Comparison of ENCODE assay signal across 28 cellular contexts in the genomic region with DNA sequence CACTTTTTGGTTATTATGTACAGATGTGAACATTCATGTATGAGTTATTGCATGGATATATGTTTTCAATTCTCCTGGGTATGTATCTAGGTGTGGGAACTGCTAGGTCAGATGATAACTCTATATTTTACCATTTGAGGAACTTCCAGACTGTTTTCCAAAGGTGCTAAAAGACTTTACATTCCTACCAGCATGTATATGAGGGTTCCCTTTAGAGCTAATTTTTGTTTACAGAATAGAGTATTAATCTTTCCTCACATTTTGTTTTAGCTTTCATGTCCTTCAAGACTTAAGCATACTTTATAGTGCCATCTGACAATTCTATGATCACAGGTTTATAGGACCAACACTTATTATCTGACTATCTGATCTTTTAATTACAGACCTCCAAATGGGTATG.
"Had no signal": no experiment of that assay in that cellular context is flagged by ENCODE, and none has a peak within 500 bp of the region (broad histone marks: within the 10 kb centered on the region; RNA-seq: fewer than 3 reads in every experiment).

No MANE protein-coding gene starts in this region.

- H3K4me3 Mint-ChIP-seq: activated CD4-positive, alpha-beta memory T cell treated with anti-CD3 and anti-CD28 coated beads, Interleukin-2, amount 10 ng/mL, durations not matched to agents 7 days and 5 days; activated CD4-positive, alpha-beta T cell treated with anti-CD3 and anti-CD28 coated beads, Interleukin-2, amount 10 ng/mL, durations not matched to agents 7 days and 5 days; activated naive CD4-positive, alpha-beta T cell treated with anti-CD3 and anti-CD28 coated beads, Interleukin-2, amount 10 ng/mL, durations not matched to agents 7 days and 5 days; activated naive CD8-positive, alpha-beta T cell treated with anti-CD3 and anti-CD28 coated beads, Interleukin-2, amount 10 ng/mL, durations not matched to agents 7 days and 5 days; activated T-cell treated with anti-CD3 and anti-CD28 coated beads, Interleukin-2, amount 50 U/mL, for 24 hours; activated T-cell treated with anti-CD3 and anti-CD28 coated beads, Interleukin-2, amount 50 U/mL, for 72 hours; brain had no signal

- H3K4me1 Mint-ChIP-seq: activated CD4-positive, alpha-beta memory T cell treated with anti-CD3 and anti-CD28 coated beads, Interleukin-2, amount 10 ng/mL, durations not matched to agents 7 days and 5 days; activated CD4-positive, alpha-beta T cell treated with anti-CD3 and anti-CD28 coated beads, Interleukin-2, amount 10 ng/mL, durations not matched to agents 7 days and 5 days; activated naive CD4-positive, alpha-beta T cell treated with anti-CD3 and anti-CD28 coated beads, Interleukin-2, amount 10 ng/mL, durations not matched to agents 7 days and 5 days; activated naive CD8-positive, alpha-beta T cell treated with anti-CD3 and anti-CD28 coated beads, Interleukin-2, amount 10 ng/mL, durations not matched to agents 7 days and 5 days; brain had no signal

- H3K27me3 Mint-ChIP-seq: activated CD4-positive, alpha-beta memory T cell treated with anti-CD3 and anti-CD28 coated beads, Interleukin-2, amount 10 ng/mL, durations not matched to agents 7 days and 5 days; activated CD4-positive, alpha-beta T cell treated with anti-CD3 and anti-CD28 coated beads, Interleukin-2, amount 10 ng/mL, durations not matched to agents 7 days and 5 days; activated naive CD4-positive, alpha-beta T cell treated with anti-CD3 and anti-CD28 coated beads, Interleukin-2, amount 10 ng/mL, durations not matched to agents 7 days and 5 days; activated naive CD8-positive, alpha-beta T cell treated with anti-CD3 and anti-CD28 coated beads, Interleukin-2, amount 10 ng/mL, durations not matched to agents 7 days and 5 days; activated T-cell treated with anti-CD3 and anti-CD28 coated beads, Interleukin-2, amount 50 U/mL, for 24 hours; brain had no signal

- H3K27ac Mint-ChIP-seq: activated CD4-positive, alpha-beta memory T cell treated with anti-CD3 and anti-CD28 coated beads, Interleukin-2, amount 10 ng/mL, durations not matched to agents 7 days and 5 days; activated CD4-positive, alpha-beta T cell treated with anti-CD3 and anti-CD28 coated beads, Interleukin-2, amount 10 ng/mL, durations not matched to agents 7 days and 5 days; activated naive CD4-positive, alpha-beta T cell treated with anti-CD3 and anti-CD28 coated beads, Interleukin-2, amount 10 ng/mL, durations not matched to agents 7 days and 5 days; activated naive CD8-positive, alpha-beta T cell treated with anti-CD3 and anti-CD28 coated beads, Interleukin-2, amount 10 ng/mL, durations not matched to agents 7 days and 5 days; activated T-cell treated with anti-CD3 and anti-CD28 coated beads, Interleukin-2, amount 50 U/mL, for 24 hours; activated T-cell treated with anti-CD3 and anti-CD28 coated beads, Interleukin-2, amount 50 U/mL, for 72 hours; brain had no signal

- H3K27ac ChIP-seq: ascending aorta, breast epithelium, cardiac muscle cell, epithelial cell of prostate, esophagus squamous epithelium, gastroesophageal sphincter had no signal

- FAIRE-seq: colon, endometrium, endothelial cell of umbilical vein had no signal

- DNase-seq: activated CD4-positive, alpha-beta memory T cell treated with anti-CD3 and anti-CD28 coated beads, Interleukin-2, amount 10 ng/mL, durations not matched to agents 7 days and 5 days; activated CD4-positive, alpha-beta T cell treated with anti-CD3 and anti-CD28 coated beads for 1 hour; activated CD4-positive, alpha-beta T cell treated with anti-CD3 and anti-CD28 coated beads for 4 hours; activated CD4-positive, alpha-beta T cell treated with anti-CD3 and anti-CD28 coated beads, Interleukin-2, amount 10 ng/mL, durations not matched to agents 7 days and 5 days; activated CD4-positive, alpha-beta T cell treated with anti-CD3 and anti-CD28 coated beads, Interleukin-2, amount 50 U/mL, for 4 hours; activated CD8-positive, alpha-beta memory T cell treated with anti-CD3 and anti-CD28 coated beads, Interleukin-2, amount 50 U/mL, for 48 hours; activated gamma-delta T cell; activated naive CD4-positive, alpha-beta T cell; activated naive CD4-positive, alpha-beta T cell treated with anti-CD3 and anti-CD28 coated beads, Interleukin-2, amount 10 ng/mL, durations not matched to agents 7 days and 5 days; activated naive CD8-positive, alpha-beta T cell treated with anti-CD3 and anti-CD28 coated beads, Interleukin-2, amount 10 ng/mL, durations not matched to agents 7 days and 5 days; activated T-cell treated with anti-CD3 and anti-CD28 coated beads for 4 hours; activated T-cell treated with anti-CD3 and anti-CD28 coated beads, Interleukin-2, amount 50 U/mL, for 24 hours; activated T-cell treated with anti-CD3 and anti-CD28 coated beads, Interleukin-2, amount 50 U/mL, for 72 hours; central memory CD4-positive, alpha-beta T cell; effector CD8-positive, alpha-beta T cell; esophagus squamous epithelium; foreskin melanocyte; T-helper 2 cell had no signal

- H3K4me1 ChIP-seq: ascending aorta, breast epithelium, esophagus squamous epithelium, gastroesophageal sphincter had no signal

- H3K9me3 Mint-ChIP-seq: activated CD4-positive, alpha-beta memory T cell treated with anti-CD3 and anti-CD28 coated beads, Interleukin-2, amount 10 ng/mL, durations not matched to agents 7 days and 5 days; activated CD4-positive, alpha-beta T cell treated with anti-CD3 and anti-CD28 coated beads, Interleukin-2, amount 10 ng/mL, durations not matched to agents 7 days and 5 days; activated naive CD4-positive, alpha-beta T cell treated with anti-CD3 and anti-CD28 coated beads, Interleukin-2, amount 10 ng/mL, durations not matched to agents 7 days and 5 days; activated naive CD4-positive, alpha-beta T cell treated with anti-CD3 and anti-CD28 coated beads, Interleukin-2, amount 50 U/mL, for 72 hours; activated naive CD8-positive, alpha-beta T cell treated with anti-CD3 and anti-CD28 coated beads, Interleukin-2, amount 10 ng/mL, durations not matched to agents 7 days and 5 days; activated T-cell treated with anti-CD3 and anti-CD28 coated beads, Interleukin-2, amount 50 U/mL, for 24 hours; activated T-cell treated with anti-CD3 and anti-CD28 coated beads, Interleukin-2, amount 50 U/mL, for 72 hours; brain had no signal

- H3K9me3 ChIP-seq: ascending aorta, breast epithelium, esophagus squamous epithelium, gastroesophageal sphincter had no signal

- H3K4me3 ChIP-seq: ascending aorta, breast epithelium, cardiac muscle cell, esophagus squamous epithelium, gastroesophageal sphincter had no signal

- H3K27me3 ChIP-seq: ascending aorta, breast epithelium, cardiac muscle cell, esophagus squamous epithelium, gastroesophageal sphincter had no signal

- ATAC-seq: activated naive CD4-positive, alpha-beta T cell treated with anti-CD3 and anti-CD28 coated beads, Interleukin-2, amount 50 U/mL, for 72 hours; activated T-cell treated with anti-CD3 and anti-CD28 coated beads, Interleukin-2, amount 50 U/mL, for 72 hours; gastroesophageal sphincter had no signal
